ENCODE assay signal across 8 cellular contexts in genomic region chr4:73019462-73020047, GRCh38. TPM values are rescaled to one million over a fixed set of nuclear protein-coding genes. Genes with fewer than 3 reads are reported as not detected.
DNase-seq lines count a peak whose midpoint lies in the region; ATAC-seq and TF ChIP-seq lines count a peak whose summit lies in the region.

No MANE protein-coding gene starts in this region.

- POLR2A ChIA-PET in BJ (lab: Charles Lee), result no interaction called here

- no peak overlapping the region for H3K27ac ChIP-seq in coronary artery

- ATAC-seq in HG03432 (IDR thresholded peaks at IDR 0.05; ENCODE audit: unreplicated experiment) (no peak), GM19035 (IDR thresholded peaks at IDR 0.05; ENCODE audit: unreplicated experiment) (no peak), HG02623 (IDR thresholded peaks at IDR 0.05; ENCODE audit: unreplicated experiment) (no peak)

- DNase-seq in BJ (ENCODE audit: low read depth) (no peak), NCI-H69 (lab: John Stamatoyannopoulos, UW) (peak; percentile 33), coronary artery (ENCODE audit: low spot score) (no peak), myocyte (ENCODE audit: low read depth) (peak; percentile 58)

- H3K27me3 ChIP-seq in BJ (ENCODE audit: control insufficient read depth, insufficient read depth, low read length), result peaks cover 2% of the 10 kb centered on the region; the same call in 1 of the 2 replicates

- CTCF ChIA-PET in BJ (lab: Yijun Ruan, JAX), result interaction anchor here (1.0 to 5.5 kb wide), 4 partner anchors 320 to 723 kb away, joined by 3 to 66 read pairs (median 4); no protein-coding TSS in a partner anchor

- peak; percentile 53 for TF ChIP-seq CTCF in BJ (IDR thresholded peaks at IDR 0.05; ENCODE audit: insufficient read depth, low read depth, low read length)
- peak; percentile 43; the same call in 1 of the 2 replicates for TF ChIP-seq CTCF in GM12874 (IDR thresholded peaks at IDR 0.05; ENCODE audit: insufficient read depth, low read depth, low read length)
- TF ChIP-seq CTCF in coronary artery (IDR thresholded peaks at IDR 0.05), result peak; percentile 53

- H3K36me3 ChIP-seq in BJ (ENCODE audit: control insufficient read depth, insufficient read depth, low read length), result no peaks in the 10 kb centered on the region

- H3K4me3 ChIP-seq in BJ (ENCODE audit: low read depth, low read length) (no peak overlapping the region), coronary artery (no peak overlapping the region)

RNA-seq across cellular contexts. Expression of gene COX18, which starts 50.0 kb away (rescaled TPM):
- 9.8 and 13.2 TPM in 2 replicates for polyA plus RNA-seq in BJ (2011; rRNA removed)
- polyA minus RNA-seq in BJ (2011; rRNA and poly(A)+ RNA removed), result 8.6 and 9.6 TPM in 2 replicates
- total RNA-seq in myocyte, result 25.4 and 30.1 TPM in 2 replicates
- polyA plus RNA-seq in myocyte (2012), result 11.9 TPM

Comparison
In these comparisons a context has a peak if more than half of its experiments do, and no peak if none do; other contexts are left out.
1. DNase-seq: peak in NCI-H69 (single experiment) and myocyte (single experiment); none in BJ (single experiment) and coronary artery (single experiment).
2. Peak in every context shown above with its lines, with median percentiles within 50 percentile points of each other: CTCF ChIP-seq.